ENCODE assay signal across 8 cellular contexts in genomic region chr5:149357370-149358293, GRCh38. TPM values are rescaled to one million over a fixed set of nuclear protein-coding genes. Genes with fewer than 3 reads are reported as not detected.
DNase-seq lines count a peak whose midpoint lies in the region; TF ChIP-seq lines count a peak whose summit lies in the region.

TSS of gene PCYOX1L (plus strand) at chr5:149358046. CDS start at chr5:149358069, 23 bp downstream.

- no peak for TF ChIP-seq CTCF in GM20000 (IDR thresholded peaks at IDR 0.05; ENCODE audit: extremely low read depth, missing control alignments)

- peak; percentile 90 for DNase-seq in COLO668 (lab: John Stamatoyannopoulos, UW; ENCODE audit: unreplicated experiment)
- DNase-seq in GM20000 (ENCODE audit: low spot score): peak; percentile 97
- peak; percentile 76 for DNase-seq in HS-5 (ENCODE audit: low read depth)
- peak; percentile 73 for DNase-seq in NK-92 (lab: John Stamatoyannopoulos, UW; ENCODE audit: unreplicated experiment)
- DNase-seq in activated CD8-positive, alpha-beta memory T cell treated with anti-CD3 and anti-CD28 coated beads for 1 hour (ENCODE audit: extremely low read depth in 1 of 2, low read depth in 1 of 2): peak; percentile 71 to 97
- DNase-seq in effector CD8-positive, alpha-beta T cell (lab: John Stamatoyannopoulos, UW): peak; percentile 93
- DNase-seq in lung microvascular endothelial cell (ENCODE audit: low read depth in 2 of 2): peak; percentile 95 to 97
- DNase-seq in stimulated activated CD4-positive, alpha-beta T cell treated with anti-CD3 and anti-CD28 coated beads, TNF-alpha, amount 100 ng/mL, for 4 hours (ENCODE audit: low read depth in 3 of 3): peak; percentile 95 to 97 (median 96)

RNA-seq across cellular contexts. Expression of gene PCYOX1L, which starts in this region (rescaled TPM):
- total RNA-seq in lung microvascular endothelial cell: 9.8 and 13.3 TPM in 2 replicates

Comparison
In these comparisons a context has a peak if more than half of its experiments do, and no peak if none do; other contexts are left out.
1. Peak in every context shown above with its lines: DNase-seq.